11 cellular contexts compared by ENCODE assay signal in the genomic region with DNA sequence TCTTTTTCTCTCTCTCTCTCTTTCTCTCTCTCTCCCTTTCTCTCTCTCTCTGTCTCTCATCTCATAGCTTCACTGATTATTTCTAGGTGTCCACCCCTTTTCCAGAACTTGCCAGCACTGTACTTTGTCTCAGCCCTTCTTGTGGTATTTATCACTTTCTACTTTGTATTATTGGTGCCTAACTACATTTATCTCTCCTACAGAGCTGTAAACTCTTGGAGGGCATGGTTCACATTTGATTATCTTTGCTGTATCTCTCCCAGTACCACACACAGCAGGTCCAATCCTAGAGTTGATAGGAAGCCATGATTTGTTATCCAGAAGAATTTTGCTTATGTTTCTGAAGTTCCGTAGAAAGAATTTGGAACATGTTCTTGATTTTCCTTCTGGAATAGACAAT. TPM values are rescaled to one million over a fixed set of nuclear protein-coding genes. Genes with fewer than 3 reads are reported as not detected.
"Had no signal": no experiment of that assay in that cellular context is flagged by ENCODE, and none has a peak within 500 bp of the region (broad histone marks: within the 10 kb centered on the region; RNA-seq: fewer than 3 reads in every experiment).

No MANE protein-coding gene starts in this region.

- ATAC-seq: HCT116, HepG2 had no signal

- H3K4me1 ChIP-seq: HAP-1 had no signal

- H3K36me3 ChIP-seq: HAP-1 had no signal

- FAIRE-seq: HepG2 had no signal

- H3K27ac ChIP-seq: GM23248, HL-60, KMS-11 had no signal

- H3K4me3 ChIP-seq: GM23248, HAP-1 had no signal

- DNase-seq: GM23248, GOT3, H7, HFFc6, KBM-7 had no signal

- H3K27ac Mint-ChIP-seq: HFFc6 had no signal

- H3K9me3 ChIP-seq: HAP-1 had no signal

- H3K36me3 Mint-ChIP-seq: IgD-negative memory B cell had no signal

- H3K4me3 Mint-ChIP-seq: HFFc6, IgD-negative memory B cell had no signal

RNA-seq across cellular contexts. Expression of gene PRKG2, which starts 5.2 kb away (rescaled TPM):
- total RNA-seq: HFFc6 had no signal
